Comparison of ENCODE assay signal across 1 cellular context in the genomic region with DNA sequence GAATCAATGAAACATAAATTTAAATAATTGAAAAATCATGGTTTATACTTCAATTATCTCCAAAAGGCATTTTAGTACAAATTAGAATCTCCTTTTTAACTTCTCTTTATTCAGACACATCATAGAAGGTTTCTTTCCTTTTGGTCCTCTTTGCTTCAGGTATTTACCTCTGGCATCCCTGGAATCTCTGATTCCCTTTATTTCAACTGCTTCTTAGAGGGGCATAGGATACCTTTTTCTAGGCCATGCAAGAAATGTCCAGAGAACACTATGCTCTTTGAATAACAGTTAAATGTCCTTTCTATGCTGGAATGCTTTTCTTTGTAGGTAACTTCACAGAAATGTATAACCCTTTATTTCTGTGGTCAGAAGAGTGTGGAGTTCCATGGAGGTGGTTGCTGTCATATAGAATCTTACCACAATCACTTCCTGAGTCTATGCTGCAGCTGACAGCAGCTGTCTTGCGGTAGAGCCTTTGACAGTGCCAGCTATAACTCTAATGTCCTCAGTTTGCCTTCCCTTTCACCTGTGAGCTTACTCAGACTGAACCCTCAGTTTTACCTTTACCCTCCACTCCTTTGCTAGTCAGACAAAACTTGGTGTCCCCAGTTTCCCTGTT.
TF ChIP-seq lines count a peak whose summit lies in the region.

No MANE protein-coding gene starts in this region.

TF ChIP-seq in GM12878, 131 proteins besides CTCF, POLR2A, EP300 and RAD21 (continued from another document and continues in another):
- no peak for TF ChIP-seq CEBPB (IDR thresholded peaks at IDR 0.05; ENCODE audit: borderline replicate concordance in 1 of 2, low read depth in 2 of 2, low read length in 2 of 2)
- peak; percentile 37; the same call in 1 of the 2 replicates for TF ChIP-seq PAX5 (IDR thresholded peaks at IDR 0.05; ENCODE audit: borderline replicate concordance, low read depth, low read length)
- TF ChIP-seq SRF (IDR thresholded peaks at IDR 0.05; ENCODE audit: low read depth in 2 of 2, low read length in 2 of 2) = no peak
- no peak for TF ChIP-seq MEF2A (IDR thresholded peaks at IDR 0.05; ENCODE audit: insufficient read depth, low read depth, low read length)
- no peak; the same call in 1 of the 2 replicates for TF ChIP-seq SMARCA5 (IDR thresholded peaks at IDR 0.05)
- TF ChIP-seq HDAC2 (IDR thresholded peaks at IDR 0.05) = no peak
- no peak for TF ChIP-seq DPF2 (IDR thresholded peaks at IDR 0.05)
- TF ChIP-seq HDGF (IDR thresholded peaks at IDR 0.05) = no peak
- TF ChIP-seq ZNF622 (IDR thresholded peaks at IDR 0.05) = no peak
- TF ChIP-seq, protein P1, sequence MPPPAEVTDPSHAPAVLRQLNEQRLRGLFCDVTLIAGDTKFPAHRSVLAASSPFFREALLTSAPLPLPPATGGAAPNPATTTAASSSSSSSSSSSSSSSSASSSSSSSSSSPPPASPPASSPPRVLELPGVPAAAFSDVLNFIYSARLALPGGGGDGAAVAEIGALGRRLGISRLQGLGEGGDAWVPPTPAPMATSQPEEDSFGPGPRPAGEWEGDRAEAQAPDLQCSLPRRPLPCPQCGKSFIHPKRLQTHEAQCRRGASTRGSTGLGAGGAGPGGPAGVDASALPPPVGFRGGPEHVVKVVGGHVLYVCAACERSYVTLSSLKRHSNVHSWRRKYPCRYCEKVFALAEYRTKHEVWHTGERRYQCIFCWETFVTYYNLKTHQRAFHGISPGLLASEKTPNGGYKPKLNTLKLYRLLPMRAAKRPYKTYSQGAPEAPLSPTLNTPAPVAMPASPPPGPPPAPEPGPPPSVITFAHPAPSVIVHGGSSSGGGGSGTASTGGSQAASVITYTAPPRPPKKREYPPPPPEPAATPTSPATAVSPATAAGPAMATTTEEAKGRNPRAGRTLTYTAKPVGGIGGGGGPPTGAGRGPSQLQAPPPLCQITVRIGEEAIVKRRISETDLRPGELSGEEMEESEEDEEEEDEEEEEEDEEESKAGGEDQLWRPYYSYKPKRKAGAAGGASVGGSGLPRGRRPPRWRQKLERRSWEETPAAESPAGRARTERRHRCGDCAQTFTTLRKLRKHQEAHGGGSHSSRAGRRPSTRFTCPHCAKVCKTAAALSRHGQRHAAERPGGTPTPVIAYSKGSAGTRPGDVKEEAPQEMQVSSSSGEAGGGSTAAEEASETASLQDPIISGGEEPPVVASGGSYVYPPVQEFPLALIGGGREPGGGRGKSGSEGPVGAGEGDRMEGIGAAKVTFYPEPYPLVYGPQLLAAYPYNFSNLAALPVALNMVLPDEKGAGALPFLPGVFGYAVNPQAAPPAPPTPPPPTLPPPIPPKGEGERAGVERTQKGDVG (CRISPR knock-in tag; IDR thresholded peaks at IDR 0.05) = no peak
- TF ChIP-seq HCFC1 (IDR thresholded peaks at IDR 0.05; ENCODE audit: low read length) = no peak
- TF ChIP-seq, protein P2, sequence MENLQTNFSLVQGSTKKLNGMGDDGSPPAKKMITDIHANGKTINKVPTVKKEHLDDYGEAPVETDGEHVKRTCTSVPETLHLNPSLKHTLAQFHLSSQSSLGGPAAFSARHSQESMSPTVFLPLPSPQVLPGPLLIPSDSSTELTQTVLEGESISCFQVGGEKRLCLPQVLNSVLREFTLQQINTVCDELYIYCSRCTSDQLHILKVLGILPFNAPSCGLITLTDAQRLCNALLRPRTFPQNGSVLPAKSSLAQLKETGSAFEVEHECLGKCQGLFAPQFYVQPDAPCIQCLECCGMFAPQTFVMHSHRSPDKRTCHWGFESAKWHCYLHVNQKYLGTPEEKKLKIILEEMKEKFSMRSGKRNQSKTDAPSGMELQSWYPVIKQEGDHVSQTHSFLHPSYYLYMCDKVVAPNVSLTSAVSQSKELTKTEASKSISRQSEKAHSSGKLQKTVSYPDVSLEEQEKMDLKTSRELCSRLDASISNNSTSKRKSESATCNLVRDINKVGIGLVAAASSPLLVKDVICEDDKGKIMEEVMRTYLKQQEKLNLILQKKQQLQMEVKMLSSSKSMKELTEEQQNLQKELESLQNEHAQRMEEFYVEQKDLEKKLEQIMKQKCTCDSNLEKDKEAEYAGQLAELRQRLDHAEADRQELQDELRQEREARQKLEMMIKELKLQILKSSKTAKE (IDR thresholded peaks at IDR 0.05; ENCODE audit: low read depth, poor library complexity, severe bottlenecking) = peak; percentile 48
- no peak for TF ChIP-seq ZZZ3 (IDR thresholded peaks at IDR 0.05; ENCODE audit: control insufficient read depth, insufficient read length, low read depth)
- TF ChIP-seq, protein P3, sequence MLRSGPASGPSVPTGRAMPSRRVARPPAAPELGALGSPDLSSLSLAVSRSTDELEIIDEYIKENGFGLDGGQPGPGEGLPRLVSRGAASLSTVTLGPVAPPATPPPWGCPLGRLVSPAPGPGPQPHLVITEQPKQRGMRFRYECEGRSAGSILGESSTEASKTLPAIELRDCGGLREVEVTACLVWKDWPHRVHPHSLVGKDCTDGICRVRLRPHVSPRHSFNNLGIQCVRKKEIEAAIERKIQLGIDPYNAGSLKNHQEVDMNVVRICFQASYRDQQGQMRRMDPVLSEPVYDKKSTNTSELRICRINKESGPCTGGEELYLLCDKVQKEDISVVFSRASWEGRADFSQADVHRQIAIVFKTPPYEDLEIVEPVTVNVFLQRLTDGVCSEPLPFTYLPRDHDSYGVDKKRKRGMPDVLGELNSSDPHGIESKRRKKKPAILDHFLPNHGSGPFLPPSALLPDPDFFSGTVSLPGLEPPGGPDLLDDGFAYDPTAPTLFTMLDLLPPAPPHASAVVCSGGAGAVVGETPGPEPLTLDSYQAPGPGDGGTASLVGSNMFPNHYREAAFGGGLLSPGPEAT (IDR thresholded peaks at IDR 0.05; ENCODE audit: low read depth) = no peak
- TF ChIP-seq SMAD1 (IDR thresholded peaks at IDR 0.05; ENCODE audit: low read depth, partially characterized antibody) = no peak
- no peak for TF ChIP-seq ZNF207 (IDR thresholded peaks at IDR 0.05; ENCODE audit: borderline replicate concordance)
- peak; percentile 81 to 84 for TF ChIP-seq IKZF2 (IDR thresholded peaks at IDR 0.05)
- no peak for TF ChIP-seq CBX5 (IDR thresholded peaks at IDR 0.05; ENCODE audit: low read depth)
- TF ChIP-seq NFXL1 (IDR thresholded peaks at IDR 0.05; ENCODE audit: borderline replicate concordance) = no peak
- TF ChIP-seq ETV6 (conservative IDR thresholded peaks at IDR 0.05 in 1 of 2, IDR thresholded peaks at IDR 0.05 in 1 of 2; ENCODE audit: borderline replicate concordance in 1 of 2, low read depth in 1 of 2) = peak in 1 of 2 experiments; percentile 56; a peak in 1 of 4 replicates
- TF ChIP-seq SREBF2 (IDR thresholded peaks at IDR 0.05; ENCODE audit: low read length) = no peak
- 0 out of 2 replicates have a peak, but pooled peaks have one; percentile 49 for TF ChIP-seq BCL11A (IDR thresholded peaks at IDR 0.05; ENCODE audit: low read depth, low read length)
- TF ChIP-seq, protein P4, sequence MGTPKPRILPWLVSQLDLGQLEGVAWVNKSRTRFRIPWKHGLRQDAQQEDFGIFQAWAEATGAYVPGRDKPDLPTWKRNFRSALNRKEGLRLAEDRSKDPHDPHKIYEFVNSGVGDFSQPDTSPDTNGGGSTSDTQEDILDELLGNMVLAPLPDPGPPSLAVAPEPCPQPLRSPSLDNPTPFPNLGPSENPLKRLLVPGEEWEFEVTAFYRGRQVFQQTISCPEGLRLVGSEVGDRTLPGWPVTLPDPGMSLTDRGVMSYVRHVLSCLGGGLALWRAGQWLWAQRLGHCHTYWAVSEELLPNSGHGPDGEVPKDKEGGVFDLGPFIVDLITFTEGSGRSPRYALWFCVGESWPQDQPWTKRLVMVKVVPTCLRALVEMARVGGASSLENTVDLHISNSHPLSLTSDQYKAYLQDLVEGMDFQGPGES (IDR thresholded peaks at IDR 0.05) = no peak
- TF ChIP-seq EGR1 (IDR thresholded peaks at IDR 0.05; ENCODE audit: borderline replicate concordance in 1 of 2, low read depth in 2 of 2, low read length in 2 of 2) = no peak
- no peak for TF ChIP-seq SPI1 (IDR thresholded peaks at IDR 0.05; ENCODE audit: borderline replicate concordance, insufficient read depth, low read depth, low read length)
- no peak for TF ChIP-seq NRF1 (conservative IDR thresholded peaks at IDR 0.05; ENCODE audit: low read depth, low read length)
- TF ChIP-seq, protein P5, sequence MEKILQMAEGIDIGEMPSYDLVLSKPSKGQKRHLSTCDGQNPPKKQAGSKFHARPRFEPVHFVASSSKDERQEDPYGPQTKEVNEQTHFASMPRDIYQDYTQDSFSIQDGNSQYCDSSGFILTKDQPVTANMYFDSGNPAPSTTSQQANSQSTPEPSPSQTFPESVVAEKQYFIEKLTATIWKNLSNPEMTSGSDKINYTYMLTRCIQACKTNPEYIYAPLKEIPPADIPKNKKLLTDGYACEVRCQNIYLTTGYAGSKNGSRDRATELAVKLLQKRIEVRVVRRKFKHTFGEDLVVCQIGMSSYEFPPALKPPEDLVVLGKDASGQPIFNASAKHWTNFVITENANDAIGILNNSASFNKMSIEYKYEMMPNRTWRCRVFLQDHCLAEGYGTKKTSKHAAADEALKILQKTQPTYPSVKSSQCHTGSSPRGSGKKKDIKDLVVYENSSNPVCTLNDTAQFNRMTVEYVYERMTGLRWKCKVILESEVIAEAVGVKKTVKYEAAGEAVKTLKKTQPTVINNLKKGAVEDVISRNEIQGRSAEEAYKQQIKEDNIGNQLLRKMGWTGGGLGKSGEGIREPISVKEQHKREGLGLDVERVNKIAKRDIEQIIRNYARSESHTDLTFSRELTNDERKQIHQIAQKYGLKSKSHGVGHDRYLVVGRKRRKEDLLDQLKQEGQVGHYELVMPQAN (conservative IDR thresholded peaks at IDR 0.05) = no peak
- no peak for TF ChIP-seq MYC (IDR thresholded peaks at IDR 0.05; ENCODE audit: insufficient read depth, insufficient read length, insufficient replicate concordance, low read length, severe bottlenecking)
- TF ChIP-seq, protein P6, sequence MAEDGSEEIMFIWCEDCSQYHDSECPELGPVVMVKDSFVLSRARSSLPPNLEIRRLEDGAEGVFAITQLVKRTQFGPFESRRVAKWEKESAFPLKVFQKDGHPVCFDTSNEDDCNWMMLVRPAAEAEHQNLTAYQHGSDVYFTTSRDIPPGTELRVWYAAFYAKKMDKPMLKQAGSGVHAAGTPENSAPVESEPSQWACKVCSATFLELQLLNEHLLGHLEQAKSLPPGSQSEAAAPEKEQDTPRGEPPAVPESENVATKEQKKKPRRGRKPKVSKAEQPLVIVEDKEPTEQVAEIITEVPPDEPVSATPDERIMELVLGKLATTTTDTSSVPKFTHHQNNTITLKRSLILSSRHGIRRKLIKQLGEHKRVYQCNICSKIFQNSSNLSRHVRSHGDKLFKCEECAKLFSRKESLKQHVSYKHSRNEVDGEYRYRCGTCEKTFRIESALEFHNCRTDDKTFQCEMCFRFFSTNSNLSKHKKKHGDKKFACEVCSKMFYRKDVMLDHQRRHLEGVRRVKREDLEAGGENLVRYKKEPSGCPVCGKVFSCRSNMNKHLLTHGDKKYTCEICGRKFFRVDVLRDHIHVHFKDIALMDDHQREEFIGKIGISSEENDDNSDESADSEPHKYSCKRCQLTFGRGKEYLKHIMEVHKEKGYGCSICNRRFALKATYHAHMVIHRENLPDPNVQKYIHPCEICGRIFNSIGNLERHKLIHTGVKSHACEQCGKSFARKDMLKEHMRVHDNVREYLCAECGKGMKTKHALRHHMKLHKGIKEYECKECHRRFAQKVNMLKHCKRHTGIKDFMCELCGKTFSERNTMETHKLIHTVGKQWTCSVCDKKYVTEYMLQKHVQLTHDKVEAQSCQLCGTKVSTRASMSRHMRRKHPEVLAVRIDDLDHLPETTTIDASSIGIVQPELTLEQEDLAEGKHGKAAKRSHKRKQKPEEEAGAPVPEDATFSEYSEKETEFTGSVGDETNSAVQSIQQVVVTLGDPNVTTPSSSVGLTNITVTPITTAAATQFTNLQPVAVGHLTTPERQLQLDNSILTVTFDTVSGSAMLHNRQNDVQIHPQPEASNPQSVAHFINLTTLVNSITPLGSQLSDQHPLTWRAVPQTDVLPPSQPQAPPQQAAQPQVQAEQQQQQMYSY (CRISPR knock-in tag; IDR thresholded peaks at IDR 0.05) = no peak
- peak; percentile 13; the same call in 1 of the 2 replicates for TF ChIP-seq CREM (IDR thresholded peaks at IDR 0.05; ENCODE audit: low read depth)
- no peak for TF ChIP-seq NR2C2 (IDR thresholded peaks at IDR 0.05; ENCODE audit: borderline replicate concordance, control insufficient read depth, insufficient read length, low read depth)
- TF ChIP-seq, protein P7, sequence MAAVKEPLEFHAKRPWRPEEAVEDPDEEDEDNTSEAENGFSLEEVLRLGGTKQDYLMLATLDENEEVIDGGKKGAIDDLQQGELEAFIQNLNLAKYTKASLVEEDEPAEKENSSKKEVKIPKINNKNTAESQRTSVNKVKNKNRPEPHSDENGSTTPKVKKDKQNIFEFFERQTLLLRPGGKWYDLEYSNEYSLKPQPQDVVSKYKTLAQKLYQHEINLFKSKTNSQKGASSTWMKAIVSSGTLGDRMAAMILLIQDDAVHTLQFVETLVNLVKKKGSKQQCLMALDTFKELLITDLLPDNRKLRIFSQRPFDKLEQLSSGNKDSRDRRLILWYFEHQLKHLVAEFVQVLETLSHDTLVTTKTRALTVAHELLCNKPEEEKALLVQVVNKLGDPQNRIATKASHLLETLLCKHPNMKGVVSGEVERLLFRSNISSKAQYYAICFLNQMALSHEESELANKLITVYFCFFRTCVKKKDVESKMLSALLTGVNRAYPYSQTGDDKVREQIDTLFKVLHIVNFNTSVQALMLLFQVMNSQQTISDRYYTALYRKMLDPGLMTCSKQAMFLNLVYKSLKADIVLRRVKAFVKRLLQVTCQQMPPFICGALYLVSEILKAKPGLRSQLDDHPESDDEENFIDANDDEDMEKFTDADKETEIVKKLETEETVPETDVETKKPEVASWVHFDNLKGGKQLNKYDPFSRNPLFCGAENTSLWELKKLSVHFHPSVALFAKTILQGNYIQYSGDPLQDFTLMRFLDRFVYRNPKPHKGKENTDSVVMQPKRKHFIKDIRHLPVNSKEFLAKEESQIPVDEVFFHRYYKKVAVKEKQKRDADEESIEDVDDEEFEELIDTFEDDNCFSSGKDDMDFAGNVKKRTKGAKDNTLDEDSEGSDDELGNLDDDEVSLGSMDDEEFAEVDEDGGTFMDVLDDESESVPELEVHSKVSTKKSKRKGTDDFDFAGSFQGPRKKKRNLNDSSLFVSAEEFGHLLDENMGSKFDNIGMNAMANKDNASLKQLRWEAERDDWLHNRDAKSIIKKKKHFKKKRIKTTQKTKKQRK (IDR thresholded peaks at IDR 0.05; ENCODE audit: low read depth, low read length) = no peak
- no peak for TF ChIP-seq RELA (IDR thresholded peaks at IDR 0.05; ENCODE audit: borderline replicate concordance, partially characterized antibody)
- TF ChIP-seq, protein P8, sequence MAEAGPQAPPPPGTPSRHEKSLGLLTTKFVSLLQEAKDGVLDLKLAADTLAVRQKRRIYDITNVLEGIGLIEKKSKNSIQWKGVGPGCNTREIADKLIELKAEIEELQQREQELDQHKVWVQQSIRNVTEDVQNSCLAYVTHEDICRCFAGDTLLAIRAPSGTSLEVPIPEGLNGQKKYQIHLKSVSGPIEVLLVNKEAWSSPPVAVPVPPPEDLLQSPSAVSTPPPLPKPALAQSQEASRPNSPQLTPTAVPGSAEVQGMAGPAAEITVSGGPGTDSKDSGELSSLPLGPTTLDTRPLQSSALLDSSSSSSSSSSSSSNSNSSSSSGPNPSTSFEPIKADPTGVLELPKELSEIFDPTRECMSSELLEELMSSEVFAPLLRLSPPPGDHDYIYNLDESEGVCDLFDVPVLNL (IDR thresholded peaks at IDR 0.05; ENCODE audit: low read depth, low read length) = no peak
- TF ChIP-seq, protein P9, sequence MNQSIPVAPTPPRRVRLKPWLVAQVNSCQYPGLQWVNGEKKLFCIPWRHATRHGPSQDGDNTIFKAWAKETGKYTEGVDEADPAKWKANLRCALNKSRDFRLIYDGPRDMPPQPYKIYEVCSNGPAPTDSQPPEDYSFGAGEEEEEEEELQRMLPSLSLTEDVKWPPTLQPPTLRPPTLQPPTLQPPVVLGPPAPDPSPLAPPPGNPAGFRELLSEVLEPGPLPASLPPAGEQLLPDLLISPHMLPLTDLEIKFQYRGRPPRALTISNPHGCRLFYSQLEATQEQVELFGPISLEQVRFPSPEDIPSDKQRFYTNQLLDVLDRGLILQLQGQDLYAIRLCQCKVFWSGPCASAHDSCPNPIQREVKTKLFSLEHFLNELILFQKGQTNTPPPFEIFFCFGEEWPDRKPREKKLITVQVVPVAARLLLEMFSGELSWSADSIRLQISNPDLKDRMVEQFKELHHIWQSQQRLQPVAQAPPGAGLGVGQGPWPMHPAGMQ (IDR thresholded peaks at IDR 0.05; ENCODE audit: borderline replicate concordance) = no peak
